Comparison of ENCODE assay signal across 8 cellular contexts in genomic region chr4:22389240-22389871, GRCh38.
DNase-seq lines count a peak whose midpoint lies in the region; ATAC-seq and TF ChIP-seq lines count a peak whose summit lies in the region.

No MANE protein-coding gene starts in this region.

- no peaks in the 10 kb centered on the region for H3K36me3 ChIP-seq in DOHH2 (ENCODE audit: control insufficient read depth, low read length)
- H3K36me3 ChIP-seq in RWPE2 (ENCODE audit: low read depth): peaks cover 10% of the 10 kb centered on the region
- no peaks in the 10 kb centered on the region for H3K36me3 ChIP-seq in kidney epithelial cell (ENCODE audit: control insufficient read depth, insufficient read depth, low read length)

- H3K27ac ChIP-seq in DOHH2 (ENCODE audit: low read depth, low read length): no peak overlapping the region
- no peak overlapping the region for H3K27ac ChIP-seq in RWPE2 (ENCODE audit: poor library complexity, severe bottlenecking)

- no peaks in the 10 kb centered on the region for H3K27me3 ChIP-seq in DOHH2 (ENCODE audit: control insufficient read depth, low read length)
- H3K27me3 ChIP-seq in RWPE2 (ENCODE audit: insufficient read depth, poor library complexity, severe bottlenecking): no peaks in the 10 kb centered on the region
- H3K27me3 ChIP-seq in kidney epithelial cell (ENCODE audit: control insufficient read depth, insufficient read depth, low read length): no peaks in the 10 kb centered on the region

- H3F3A ChIP-seq in DOHH2 (ENCODE audit: control insufficient read depth, insufficient read depth): no peaks in the 10 kb centered on the region

- no peak overlapping the region for H3K4me3 ChIP-seq in DOHH2 (ENCODE audit: low read length)
- no peak overlapping the region for H3K4me3 ChIP-seq in RWPE2 (ENCODE audit: severe bottlenecking)
- no peak overlapping the region for H3K4me3 ChIP-seq in cardiac fibroblast (replicated peaks in 1 of 2; ENCODE audit: low read depth in 2 of 2, low read length in 2 of 2)
- no peak overlapping the region for H3K4me3 ChIP-seq in kidney epithelial cell (ENCODE audit: low read depth, low read length)

- no peaks in the 10 kb centered on the region for H3K79me2 ChIP-seq in DOHH2 (ENCODE audit: control insufficient read depth, low read length)

- peak; percentile 51 for ATAC-seq in GM19468 (IDR thresholded peaks at IDR 0.05; ENCODE audit: extremely low read depth, unreplicated experiment)
- ATAC-seq in RWPE2 (ENCODE audit: low read depth): no peak
- ATAC-seq in HG03139 (IDR thresholded peaks at IDR 0.05; ENCODE audit: unreplicated experiment): no peak

- no peak overlapping the region for H3K4me2 ChIP-seq in DOHH2 (ENCODE audit: low read length)

- H4K20me1 ChIP-seq in DOHH2 (ENCODE audit: control insufficient read depth, insufficient read depth, low read depth, low read length): no peaks in the 10 kb centered on the region

- TF ChIP-seq CTCF in DOHH2 (IDR thresholded peaks at IDR 0.05; ENCODE audit: low read depth, low read length, poor library complexity, severe bottlenecking): peak; percentile 73
- peak; percentile 93 for TF ChIP-seq CTCF in RWPE2 (IDR thresholded peaks at IDR 0.05; ENCODE audit: poor library complexity, severe bottlenecking)
- peak; percentile 77 for TF ChIP-seq CTCF in cardiac fibroblast (IDR thresholded peaks at IDR 0.05; ENCODE audit: low read depth, low read length)
- TF ChIP-seq CTCF in kidney epithelial cell (IDR thresholded peaks at IDR 0.05; ENCODE audit: insufficient read depth, low read length, poor library complexity, severe bottlenecking): peak; percentile 85

- peak; percentile 70 for DNase-seq in KBM-7
- DNase-seq in RWPE2 (ENCODE audit: low spot score): no peak
- DNase-seq in cardiac fibroblast (ENCODE audit: low read depth in 2 of 2): peak; percentile 87 to 90
- peak; percentile 43 for DNase-seq in kidney epithelial cell (ENCODE audit: low read depth)
- peak; percentile 38 for DNase-seq in stimulated activated CD4-positive, alpha-beta T cell treated with anti-CD3 and anti-CD28 coated beads, Interleukin-4, amount 100 ng/mL, for 24 hours

- H3K4me1 ChIP-seq in DOHH2 (ENCODE audit: control insufficient read depth, low read length): no peaks in the 10 kb centered on the region
- H3K4me1 ChIP-seq in RWPE2 (ENCODE audit: insufficient read depth, poor library complexity, severe bottlenecking): peaks cover 20% of the 10 kb centered on the region

- no peaks in the 10 kb centered on the region for H3K9me2 ChIP-seq in DOHH2 (replicated peaks; ENCODE audit: control insufficient read depth, low read length)

- H3K9me3 ChIP-seq in DOHH2 (ENCODE audit: control insufficient read depth, insufficient read depth, low read length) (no peaks in the 10 kb centered on the region), RWPE2 (ENCODE audit: severe bottlenecking) (no peaks in the 10 kb centered on the region)

- in situ Hi-C loops in KBM-7 (cut with MboI; ENCODE audit: low pct_unique_long_range_greater_than_20kb, low sequenced_read_pairs): loop anchor here (25.0 kb wide), 1 partner anchor 602 kb away; no protein-coding TSS in a partner anchor
